Comparison of ENCODE assay signal across 8 cellular contexts in the genomic region with DNA sequence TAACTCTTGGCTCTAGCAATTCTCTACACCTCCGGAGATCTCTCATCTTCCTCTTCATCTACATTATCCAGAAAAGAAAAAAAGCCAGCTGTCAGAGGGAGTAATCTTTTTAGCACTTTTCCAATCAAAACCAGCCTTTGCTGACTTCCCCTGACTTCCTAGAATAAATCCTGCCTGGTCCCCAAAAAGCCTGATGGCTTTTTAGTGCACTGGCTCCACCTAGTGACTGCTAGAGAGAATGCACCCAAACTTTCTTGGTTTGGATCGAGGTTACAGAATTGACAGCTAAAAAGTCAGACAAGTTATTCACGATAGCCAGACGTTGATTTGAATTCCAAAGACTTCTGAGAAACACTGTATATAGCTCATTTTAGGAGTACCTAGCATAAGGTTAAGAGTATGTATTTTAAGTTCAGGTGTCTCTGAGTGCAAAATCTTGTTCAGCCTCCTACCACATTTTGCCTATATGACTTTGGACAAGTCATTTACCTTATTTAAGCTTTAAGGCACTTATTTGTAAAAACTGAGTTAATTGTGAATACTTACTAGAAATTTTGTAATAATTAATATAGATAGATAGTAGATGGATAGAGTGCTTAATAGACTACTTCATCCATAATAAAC.
DNase-seq lines count a peak whose midpoint lies in the region; ATAC-seq lines count a peak whose summit lies in the region.

No MANE protein-coding gene starts in this region.

- H3K27me3 Mint-ChIP-seq in activated naive CD8-positive, alpha-beta T cell treated with anti-CD3 and anti-CD28 coated beads, Interleukin-2, amount 50 U/mL, for 24 hours: no peaks in the 10 kb centered on the region

- peak; percentile 42 for DNase-seq in SIG-M5 treated with dmso at 0.1 percent for 504 hours (lab: John Stamatoyannopoulos, UW; ENCODE audit: unreplicated experiment)
- DNase-seq in SIG-M5 (lab: John Stamatoyannopoulos, UW): no peak
- DNase-seq in NOMO-1 (lab: John Stamatoyannopoulos, UW; ENCODE audit: unreplicated experiment in 2 of 2): peak; percentile 17 to 50
- DNase-seq in activated naive CD8-positive, alpha-beta T cell treated with anti-CD3 and anti-CD28 coated beads, Interleukin-2, amount 50 U/mL, for 24 hours: peak; percentile 28
- peak in 40 of 42 donors; percentile 11 to 86 (median 66) for DNase-seq in head of caudate nucleus
- peak; percentile 80 for DNase-seq in retina
- no peak for DNase-seq in posterior vena cava (ENCODE audit: low spot score)

- no peaks in the 10 kb centered on the region for H3K9me3 Mint-ChIP-seq in activated naive CD8-positive, alpha-beta T cell treated with anti-CD3 and anti-CD28 coated beads, Interleukin-2, amount 50 U/mL, for 24 hours

- H3K27ac Mint-ChIP-seq in activated naive CD8-positive, alpha-beta T cell treated with anti-CD3 and anti-CD28 coated beads, Interleukin-2, amount 50 U/mL, for 24 hours: no peak overlapping the region

- peak; percentile 56 for ATAC-seq in HG03378 (IDR thresholded peaks at IDR 0.05; ENCODE audit: unreplicated experiment)
- ATAC-seq in activated naive CD8-positive, alpha-beta T cell treated with anti-CD3 and anti-CD28 coated beads, Interleukin-2, amount 50 U/mL, for 24 hours: no peak

- no peaks in the 10 kb centered on the region for H3K36me3 Mint-ChIP-seq in activated naive CD8-positive, alpha-beta T cell treated with anti-CD3 and anti-CD28 coated beads, Interleukin-2, amount 50 U/mL, for 24 hours (ENCODE audit: low read depth)

- H3K4me1 Mint-ChIP-seq in activated naive CD8-positive, alpha-beta T cell treated with anti-CD3 and anti-CD28 coated beads, Interleukin-2, amount 50 U/mL, for 24 hours: peaks cover 3% of the 10 kb centered on the region

- intact Hi-C loops in head of caudate nucleus (cut with DNase I): loop anchor here (5.0 kb wide), 1 partner anchor 300 kb away; no protein-coding TSS in a partner anchor
- intact Hi-C loops in posterior vena cava (cut with DNase I): loop anchor here in 1 of 2 donors (5.0 kb wide), 1 partner anchor 300 kb away; no protein-coding TSS in a partner anchor

- no peak overlapping the region for H3K4me3 Mint-ChIP-seq in activated naive CD8-positive, alpha-beta T cell treated with anti-CD3 and anti-CD28 coated beads, Interleukin-2, amount 50 U/mL, for 24 hours

Comparison
In these comparisons a context has a peak if more than half of its experiments do, and no peak if none do; other contexts are left out.
1. DNase-seq: peak in SIG-M5 treated with dmso at 0.1 percent for 504 hours (single experiment), NOMO-1 (2 of 2), activated naive CD8-positive, alpha-beta T cell treated with anti-CD3 and anti-CD28 coated beads, Interleukin-2, amount 50 U/mL, for 24 hours (single experiment), head of caudate nucleus (40 of 42) and retina (single experiment); none in SIG-M5 (single experiment) and posterior vena cava (single experiment).